In the genomic region with DNA sequence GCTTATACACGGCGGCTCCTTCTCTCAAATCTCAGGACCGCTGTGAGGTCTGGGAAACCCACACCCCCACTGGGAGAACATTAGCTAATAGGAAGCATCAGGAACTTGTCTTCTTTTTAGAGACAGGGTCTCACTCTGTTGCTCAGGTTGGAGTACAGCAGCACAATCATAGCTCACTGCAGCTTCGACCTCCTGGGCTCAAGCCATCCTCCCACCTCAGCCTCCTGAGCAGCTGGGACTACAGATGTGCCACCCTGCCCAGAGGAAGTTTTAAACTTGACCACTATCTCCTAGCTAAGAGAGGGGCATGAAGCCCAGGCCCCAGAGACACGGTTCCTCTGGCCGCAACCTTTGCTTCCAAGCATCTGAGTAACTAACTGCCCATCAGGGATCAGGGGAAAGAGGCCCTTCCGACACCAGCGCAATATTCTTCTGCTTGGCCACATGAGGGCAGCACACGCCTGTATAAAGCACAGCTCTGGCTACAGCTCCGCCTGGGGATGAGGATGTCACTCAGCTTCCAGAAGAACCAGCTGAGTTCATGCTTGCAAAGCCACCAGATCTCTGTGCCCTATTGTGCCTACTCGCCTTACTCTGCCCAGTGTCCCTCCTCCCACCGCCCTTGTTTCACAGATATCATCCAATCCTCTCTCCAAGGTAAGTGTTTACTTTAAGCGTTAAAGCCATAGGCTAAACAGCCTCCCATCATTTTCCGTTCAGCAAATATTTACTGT, we compare ENCODE assay signal across 8 cellular contexts. TPM values are rescaled to one million over a fixed set of nuclear protein-coding genes. Genes with fewer than 3 reads are reported as not detected.
A peak's percentile ranks its signal among the peaks of the same experiment; 100 is the strongest.
DNase-seq lines count a peak whose midpoint lies in the region; ATAC-seq and TF ChIP-seq lines count a peak whose summit lies in the region.

No MANE protein-coding gene starts in this region.

- no peaks in the 10 kb centered on the region for H3K79me2 ChIP-seq in DOHH2 (ENCODE audit: control insufficient read depth, low read length)

- DNase-seq in HCEC 1CT (peak; percentile 75), NCI-H2196 treated with DMSO at 0.1 percent for 48 hours (lab: John Stamatoyannopoulos, UW; ENCODE audit: unreplicated experiment) (peak; percentile 39), ecto neural progenitor cell (ENCODE audit: low spot score) (peak; percentile 77), memory B cell (ENCODE audit: low spot score in 2 of 2) (peak; percentile 38 to 40), cortex of kidney (lab: John Stamatoyannopoulos, UW) (no peak)
- peak; percentile 75 for DNase-seq in activated CD4-positive, alpha-beta T cell treated with anti-CD3 and anti-CD28 coated beads for 36 hours
- peak; percentile 38 to 64 for DNase-seq in stimulated activated effector memory CD8-positive, alpha-beta T cell treated with anti-CD3 and anti-CD28 coated beads, Interleukin-12 subunit alpha, Interleukin-12 subunit beta, amount 100 ng/mL, for 72 hours (ENCODE audit: low spot score in 2 of 2)

- CTCF ChIA-PET in activated CD4-positive, alpha-beta T cell treated with anti-CD3 and anti-CD28 coated beads for 36 hours (lab: Charles Lee) = interaction anchor here (0.6 to 6.4 kb wide), 23 partner anchors 10 to 577 kb away, joined by 3 to 38 read pairs (median 3); no protein-coding TSS in a partner anchor

- H4K20me1 ChIP-seq in DOHH2 (ENCODE audit: control insufficient read depth, insufficient read depth, low read depth, low read length) = no peaks in the 10 kb centered on the region

- no peaks in the 10 kb centered on the region for H3K36me3 ChIP-seq in DOHH2 (ENCODE audit: control insufficient read depth, low read length)

- no peak overlapping the region for H3K4me3 Mint-ChIP-seq in activated CD4-positive, alpha-beta T cell treated with anti-CD3 and anti-CD28 coated beads for 36 hours
- H3K4me3 Mint-ChIP-seq in memory B cell = no peak overlapping the region
- H3K4me3 Mint-ChIP-seq in stimulated activated effector memory CD8-positive, alpha-beta T cell treated with anti-CD3 and anti-CD28 coated beads, Interleukin-12 subunit alpha, Interleukin-12 subunit beta, amount 100 ng/mL, for 72 hours = no peak overlapping the region

- no peaks in the 10 kb centered on the region for H3F3A ChIP-seq in DOHH2 (ENCODE audit: control insufficient read depth, insufficient read depth)

- no peak overlapping the region for H3K27ac Mint-ChIP-seq in activated CD4-positive, alpha-beta T cell treated with anti-CD3 and anti-CD28 coated beads for 36 hours
- H3K27ac Mint-ChIP-seq in memory B cell = no peak overlapping the region
- H3K27ac Mint-ChIP-seq in stimulated activated effector memory CD8-positive, alpha-beta T cell treated with anti-CD3 and anti-CD28 coated beads, Interleukin-12 subunit alpha, Interleukin-12 subunit beta, amount 100 ng/mL, for 72 hours = peak overlapping the region; percentile 12

- H3K27me3 Mint-ChIP-seq in activated CD4-positive, alpha-beta T cell treated with anti-CD3 and anti-CD28 coated beads for 36 hours = peaks cover 34% of the 10 kb centered on the region
- peaks cover 20% of the 10 kb centered on the region for H3K27me3 Mint-ChIP-seq in memory B cell

- no peaks in the 10 kb centered on the region for H3K27me3 ChIP-seq in DOHH2 (ENCODE audit: control insufficient read depth, low read length)

- H3K9me3 ChIP-seq in DOHH2 (ENCODE audit: control insufficient read depth, insufficient read depth, low read length) = no peaks in the 10 kb centered on the region

- no peak overlapping the region for H3K27ac ChIP-seq in DOHH2 (ENCODE audit: low read depth, low read length)

- H3K36me3 Mint-ChIP-seq in activated CD4-positive, alpha-beta T cell treated with anti-CD3 and anti-CD28 coated beads for 36 hours (ENCODE audit: low read depth) = no peaks in the 10 kb centered on the region
- H3K36me3 Mint-ChIP-seq in memory B cell = no peaks in the 10 kb centered on the region
- no peaks in the 10 kb centered on the region for H3K36me3 Mint-ChIP-seq in stimulated activated effector memory CD8-positive, alpha-beta T cell treated with anti-CD3 and anti-CD28 coated beads, Interleukin-12 subunit alpha, Interleukin-12 subunit beta, amount 100 ng/mL, for 72 hours

- H3K9me2 ChIP-seq in DOHH2 (replicated peaks; ENCODE audit: control insufficient read depth, low read length) = no peaks in the 10 kb centered on the region

- peaks cover 5% of the 10 kb centered on the region for H3K4me1 Mint-ChIP-seq in activated CD4-positive, alpha-beta T cell treated with anti-CD3 and anti-CD28 coated beads for 36 hours
- H3K4me1 Mint-ChIP-seq in memory B cell = peaks cover 4% of the 10 kb centered on the region
- peaks cover 7% of the 10 kb centered on the region for H3K4me1 Mint-ChIP-seq in stimulated activated effector memory CD8-positive, alpha-beta T cell treated with anti-CD3 and anti-CD28 coated beads, Interleukin-12 subunit alpha, Interleukin-12 subunit beta, amount 100 ng/mL, for 72 hours

- H3K4me1 ChIP-seq in DOHH2 (ENCODE audit: control insufficient read depth, low read length) = no peaks in the 10 kb centered on the region

- intact Hi-C loops in activated CD4-positive, alpha-beta T cell treated with anti-CD3 and anti-CD28 coated beads for 36 hours (cut with DNase I, micrococcal nuclease) = loop anchor here (1.0 to 5.0 kb wide), 8 partner anchors 25 to 1964 kb away; no protein-coding TSS in a partner anchor

- ATAC-seq in activated CD4-positive, alpha-beta T cell treated with anti-CD3 and anti-CD28 coated beads for 36 hours = peak; percentile 72
- ATAC-seq in memory B cell (ENCODE audit: low read depth) = peak; percentile 79
- peak; percentile 63 for ATAC-seq in stimulated activated effector memory CD8-positive, alpha-beta T cell treated with anti-CD3 and anti-CD28 coated beads, Interleukin-12 subunit alpha, Interleukin-12 subunit beta, amount 100 ng/mL, for 72 hours

- TF ChIP-seq CTCF in DOHH2 (IDR thresholded peaks at IDR 0.05; ENCODE audit: low read depth, low read length, poor library complexity, severe bottlenecking) = peak; percentile 63

- no peak overlapping the region for H3K4me2 ChIP-seq in DOHH2 (ENCODE audit: low read length)

- H3K4me3 ChIP-seq in DOHH2 (ENCODE audit: low read length) = no peak overlapping the region

- H3K9me3 Mint-ChIP-seq in activated CD4-positive, alpha-beta T cell treated with anti-CD3 and anti-CD28 coated beads for 36 hours (ENCODE audit: low read depth) = no peaks in the 10 kb centered on the region
- H3K9me3 Mint-ChIP-seq in memory B cell = no peaks in the 10 kb centered on the region
- H3K9me3 Mint-ChIP-seq in stimulated activated effector memory CD8-positive, alpha-beta T cell treated with anti-CD3 and anti-CD28 coated beads, Interleukin-12 subunit alpha, Interleukin-12 subunit beta, amount 100 ng/mL, for 72 hours = no peaks in the 10 kb centered on the region

- POLR2A ChIA-PET in activated CD4-positive, alpha-beta T cell treated with anti-CD3 and anti-CD28 coated beads for 36 hours (lab: Charles Lee) = no interaction called here

RNA-seq across cellular contexts. Expression of a gene that starts 57.6 kb away (rescaled TPM):
- total RNA-seq in activated CD4-positive, alpha-beta T cell treated with anti-CD3 and anti-CD28 coated beads for 36 hours = not detected
